In genomic region chr5:1133108-1133507, GRCh38 we compare ENCODE assay signal across 21 cellular contexts.
"Had no signal": no experiment of that assay in that cellular context is flagged by ENCODE, and none has a peak within 500 bp of the region (broad histone marks: within the 10 kb centered on the region; RNA-seq: fewer than 3 reads in every experiment).

No MANE protein-coding gene starts in this region.

- DNase-seq: activated CD4-positive, alpha-beta memory T cell treated with anti-CD3 and anti-CD28 coated beads for 36 hours; activated CD4-positive, alpha-beta T cell treated with anti-CD3 and anti-CD28 coated beads for 4 hours; activated naive CD4-positive, alpha-beta T cell treated with anti-CD3 and anti-CD28 coated beads, Interleukin-2, amount 10 ng/mL, durations not matched to agents 7 days and 5 days; activated T-cell treated with anti-CD3 and anti-CD28 coated beads, Interleukin-2, amount 50 U/mL, for 24 hours; colonic mucosa; erythroblast; foreskin melanocyte; kidney glomerular epithelial cell; mesendoderm; naive thymus-derived CD8-positive, alpha-beta T cell; sigmoid colon; spleen; stimulated activated naive CD4-positive, alpha-beta T cell treated with Interleukin-2 at 50 U/mL for 16 hours; transverse colon; uterus had no signal

- H2AFZ ChIP-seq: parathyroid adenoma had no signal

- H3K9ac ChIP-seq: parathyroid adenoma had no signal

- H3K4me1 ChIP-seq: ascending aorta, parathyroid adenoma, uterus had no signal

- H3K27me3 ChIP-seq: ascending aorta, colonic mucosa, heart right ventricle, sigmoid colon, transverse colon, uterus had no signal

- H3K9me3 ChIP-seq: ascending aorta, colonic mucosa, heart right ventricle, sigmoid colon, spleen, transverse colon, uterus had no signal

- H3K4me3 Mint-ChIP-seq: activated CD4-positive, alpha-beta memory T cell treated with anti-CD3 and anti-CD28 coated beads for 36 hours; activated naive CD4-positive, alpha-beta T cell treated with anti-CD3 and anti-CD28 coated beads, Interleukin-2, amount 10 ng/mL, durations not matched to agents 7 days and 5 days; activated T-cell treated with anti-CD3 and anti-CD28 coated beads, Interleukin-2, amount 50 U/mL, for 24 hours; central memory CD8-positive, alpha-beta T cell; naive thymus-derived CD8-positive, alpha-beta T cell; T-helper 2 cell treated with Interferon-gamma antibody and Interleukin-4, amounts not matched to agents 5 μg/mL and 100 μg/mL, for 36 hours; WTC11 had no signal

- H3K27ac Mint-ChIP-seq: activated CD4-positive, alpha-beta memory T cell treated with anti-CD3 and anti-CD28 coated beads for 36 hours; activated naive CD4-positive, alpha-beta T cell treated with anti-CD3 and anti-CD28 coated beads, Interleukin-2, amount 10 ng/mL, durations not matched to agents 7 days and 5 days; activated T-cell treated with anti-CD3 and anti-CD28 coated beads, Interleukin-2, amount 50 U/mL, for 24 hours; naive thymus-derived CD8-positive, alpha-beta T cell; T-helper 2 cell treated with Interferon-gamma antibody and Interleukin-4, amounts not matched to agents 5 μg/mL and 100 μg/mL, for 36 hours; WTC11 had no signal

- H3K9me3 Mint-ChIP-seq: activated CD4-positive, alpha-beta memory T cell treated with anti-CD3 and anti-CD28 coated beads for 36 hours; central memory CD8-positive, alpha-beta T cell; naive thymus-derived CD8-positive, alpha-beta T cell; T-helper 2 cell treated with Interferon-gamma antibody and Interleukin-4, amounts not matched to agents 5 μg/mL and 100 μg/mL, for 36 hours had no signal

- H3K4me1 Mint-ChIP-seq: central memory CD8-positive, alpha-beta T cell had no signal

- H3K36me3 ChIP-seq: ascending aorta, colonic mucosa, heart right ventricle, sigmoid colon, spleen, transverse colon, uterus had no signal

- H3K4me3 ChIP-seq: ascending aorta, colonic mucosa, heart right ventricle, sigmoid colon, spleen, transverse colon, uterus had no signal

- H3K36me3 Mint-ChIP-seq: activated CD4-positive, alpha-beta memory T cell treated with anti-CD3 and anti-CD28 coated beads for 36 hours; activated naive CD4-positive, alpha-beta T cell treated with anti-CD3 and anti-CD28 coated beads, Interleukin-2, amount 10 ng/mL, durations not matched to agents 7 days and 5 days; naive thymus-derived CD8-positive, alpha-beta T cell; WTC11 had no signal

- H3K27ac ChIP-seq: ascending aorta, colonic mucosa, parathyroid adenoma, uterus had no signal

- ATAC-seq: naive thymus-derived CD8-positive, alpha-beta T cell; WTC11 had no signal

- H3K79me2 ChIP-seq: parathyroid adenoma had no signal

- H3K27me3 Mint-ChIP-seq: activated T-cell treated with anti-CD3 and anti-CD28 coated beads, Interleukin-2, amount 50 U/mL, for 24 hours had no signal
